ENCODE assay signal across 1 cellular context in genomic region chr10:92527716-92528115, GRCh38.
TF ChIP-seq lines count a peak whose summit lies in the region.

No MANE protein-coding gene starts in this region.

TF ChIP-seq in HEK293, 187 proteins besides CTCF, POLR2A, EP300 and RAD21 (continued from another document):
- TF ChIP-seq KLF1 (tag by site-specific recombination; IDR thresholded peaks at IDR 0.05) (peak; percentile 62; the same call in 1 of the 2 replicates), MZF1 (tag by site-specific recombination; IDR thresholded peaks at IDR 0.05; ENCODE audit: borderline replicate concordance) (peak; percentile 65), ZXDB (tag by site-specific recombination; IDR thresholded peaks at IDR 0.05) (peak; percentile 43), KLF7 (tag by site-specific recombination; IDR thresholded peaks at IDR 0.05; ENCODE audit: borderline replicate concordance) (peak; percentile 73; the same call in 1 of the 2 replicates)
